ENCODE assay signal across 19 cellular contexts in the genomic region with DNA sequence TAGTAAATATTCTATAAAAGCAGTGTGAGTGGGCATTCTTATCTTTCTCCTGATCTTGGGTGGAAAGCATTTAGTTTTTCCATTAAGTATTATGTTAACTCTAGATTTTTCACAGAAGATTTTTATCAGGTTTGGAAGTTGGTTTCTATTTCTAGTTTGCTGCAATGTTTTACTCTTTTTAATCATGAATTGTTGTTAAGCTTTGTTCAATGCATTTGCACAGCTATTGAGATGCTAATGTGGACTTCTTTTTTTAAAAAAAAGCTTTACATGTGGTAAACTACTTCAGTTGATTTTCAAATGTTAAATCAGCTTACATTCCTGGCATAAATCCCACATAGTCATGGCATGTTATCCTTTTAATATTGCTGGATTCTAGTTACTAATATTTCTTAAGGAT.
"Had no signal": no experiment of that assay in that cellular context is flagged by ENCODE, and none has a peak within 500 bp of the region (broad histone marks: within the 10 kb centered on the region; RNA-seq: fewer than 3 reads in every experiment).

No MANE protein-coding gene starts in this region.

- ATAC-seq: effector memory CD8-positive, alpha-beta T cell; gastroesophageal sphincter; right cardiac atrium had no signal

- H3K27ac ChIP-seq: epithelial cell of prostate, esophagus muscularis mucosa, gastroesophageal sphincter, stomach, thoracic aorta, transverse colon had no signal

- H3K27ac Mint-ChIP-seq: dendritic cell treated with granulocyte-macrophage colony-stimulating factor and Interleukin-4, amounts not matched to agents 40 ng/mL and 50 ng/mL, for 4 days; effector memory CD8-positive, alpha-beta T cell; naive B cell; nephron had no signal

- DNase-seq: effector memory CD8-positive, alpha-beta T cell; foreskin fibroblast; glutamatergic neuron; kidney glomerular epithelial cell; mesendoderm; naive B cell; right cardiac atrium; small intestine; stimulated activated CD4-positive, alpha-beta T cell treated with anti-CD3 and anti-CD28 coated beads, Interleukin-12 subunit alpha, Interleukin-12 subunit beta, amount 100 ng/mL, for 4 hours; stimulated activated naive CD4-positive, alpha-beta T cell; stomach; substantia nigra; transverse colon had no signal

- H3K9me3 ChIP-seq: gastroesophageal sphincter, thoracic aorta, transverse colon had no signal

- H3K36me3 ChIP-seq: esophagus muscularis mucosa, gastroesophageal sphincter, stomach, thoracic aorta, transverse colon had no signal

- H3K4me1 ChIP-seq: esophagus muscularis mucosa, gastroesophageal sphincter, stomach, transverse colon had no signal

- H3K4me1 Mint-ChIP-seq: naive B cell, nephron had no signal

- H3K4me3 ChIP-seq: esophagus muscularis mucosa, gastroesophageal sphincter, stomach, thoracic aorta, transverse colon had no signal

- H3K4me3 Mint-ChIP-seq: dendritic cell treated with granulocyte-macrophage colony-stimulating factor and Interleukin-4, amounts not matched to agents 40 ng/mL and 50 ng/mL, for 4 days; effector memory CD8-positive, alpha-beta T cell; naive B cell; nephron had no signal

- H3K27me3 ChIP-seq: esophagus muscularis mucosa, gastroesophageal sphincter, stomach, transverse colon had no signal

- H3K36me3 Mint-ChIP-seq: naive B cell had no signal
